In genomic region chr7:129952164-129952652, GRCh38 we compare ENCODE assay signal across 8 cellular contexts. TPM values are rescaled to one million over a fixed set of nuclear protein-coding genes. Genes with fewer than 3 reads are reported as not detected.
DNase-seq lines count a peak whose midpoint lies in the region; ATAC-seq and TF ChIP-seq lines count a peak whose summit lies in the region.

No MANE protein-coding gene starts in this region.

- 0 to 1% (median 1%) methylated on average over 21 to 40 of the region's 40 CpGs for WGBS in adipose tissue, 3 donors

- H3K4me3 Mint-ChIP-seq in T-helper 2 cell treated with Interferon-gamma antibody and Interleukin-4, amounts not matched to agents 5 μg/mL and 100 μg/mL, for 36 hours = no peak overlapping the region

- peak overlapping the region; percentile 76 for H3K4me3 ChIP-seq in OCI-LY1 (ENCODE audit: low read depth, low read length, poor library complexity, severe bottlenecking)

- no peaks in the 10 kb centered on the region for H3K9me2 ChIP-seq in OCI-LY1 (ENCODE audit: low read depth, low read length)

- no peaks in the 10 kb centered on the region for H3K27me3 ChIP-seq in OCI-LY1 (ENCODE audit: insufficient read depth, low read length)

- no peaks in the 10 kb centered on the region for H3K9me3 Mint-ChIP-seq in T-helper 2 cell treated with Interferon-gamma antibody and Interleukin-4, amounts not matched to agents 5 μg/mL and 100 μg/mL, for 36 hours

- peak overlapping the region; percentile 85 for H3K9ac ChIP-seq in OCI-LY1 (ENCODE audit: low read length)

- no peaks in the 10 kb centered on the region for H4K20me1 ChIP-seq in OCI-LY1 (ENCODE audit: insufficient read depth, low read length)

- no peak; the same call in 1 of the 2 replicates for TF ChIP-seq CTCF in OCI-LY1 (IDR thresholded peaks at IDR 0.05; ENCODE audit: low read length)

- no peaks in the 10 kb centered on the region for H3K27me3 Mint-ChIP-seq in T-helper 2 cell treated with Interferon-gamma antibody and Interleukin-4, amounts not matched to agents 5 μg/mL and 100 μg/mL, for 36 hours (ENCODE audit: low read depth)

- no peak overlapping the region for H2AFZ ChIP-seq in OCI-LY1 (ENCODE audit: low read length)

- no peak overlapping the region for H3K27ac Mint-ChIP-seq in T-helper 2 cell treated with Interferon-gamma antibody and Interleukin-4, amounts not matched to agents 5 μg/mL and 100 μg/mL, for 36 hours

- DNase-seq in T-helper 2 cell = peak in 4 of 5 experiments; percentile 13 to 56 (median 18)
- DNase-seq in T-helper 2 cell treated with Interferon-gamma antibody and Interleukin-4, amounts not matched to agents 5 μg/mL and 100 μg/mL, for 36 hours (ENCODE audit: low spot score) = no peak
- peak; percentile 59 for DNase-seq in left ventricle myocardium superior
- peak; percentile 56 for DNase-seq in putamen (ENCODE audit: low spot score)
- no peak for DNase-seq in SHP77 (lab: John Stamatoyannopoulos, UW)

- H3F3A ChIP-seq in OCI-LY1 (ENCODE audit: insufficient read depth, low read length) = no peaks in the 10 kb centered on the region

- peaks cover 18% of the 10 kb centered on the region for H3K36me3 ChIP-seq in OCI-LY1 (ENCODE audit: insufficient read depth, low read length)

- no peaks in the 10 kb centered on the region for H3K9me3 ChIP-seq in OCI-LY1 (ENCODE audit: low read length)

- peak overlapping the region; percentile 85 for H3K4me2 ChIP-seq in OCI-LY1 (ENCODE audit: low read length)

- H3K27ac ChIP-seq in OCI-LY1 (ENCODE audit: low read depth, low read length, poor library complexity, severe bottlenecking) (peak overlapping the region; percentile 91), adipose tissue (ENCODE audit: low read depth, low read length) (peak overlapping the region; percentile 33)

- intact Hi-C loops in left ventricle myocardium superior (cut with micrococcal nuclease) = no loop called here

- peaks cover 44% of the 10 kb centered on the region for H3K4me1 ChIP-seq in OCI-LY1 (ENCODE audit: insufficient read depth, low read length, severe bottlenecking)

- H3K4me1 Mint-ChIP-seq in T-helper 2 cell treated with Interferon-gamma antibody and Interleukin-4, amounts not matched to agents 5 μg/mL and 100 μg/mL, for 36 hours (ENCODE audit: low read depth) = peaks cover 11% of the 10 kb centered on the region

- peak; percentile 24 for ATAC-seq in HG02798 (IDR thresholded peaks at IDR 0.05; ENCODE audit: poor library complexity, unreplicated experiment)
- ATAC-seq in left ventricle myocardium superior = peak; percentile 48

- peaks cover 2% of the 10 kb centered on the region for H3K36me3 Mint-ChIP-seq in T-helper 2 cell treated with Interferon-gamma antibody and Interleukin-4, amounts not matched to agents 5 μg/mL and 100 μg/mL, for 36 hours (ENCODE audit: low read depth)

- H3K79me2 ChIP-seq in OCI-LY1 (ENCODE audit: insufficient read depth, low read length) = peaks cover 50% of the 10 kb centered on the region

RNA-seq across cellular contexts. Expression of gene UBE2H, which starts 0.6 kb away (rescaled TPM):
- polyA plus RNA-seq in adipose tissue = 10 to 100 TPM; 33.7 to 58.8 (median 41.1) TPM
- total RNA-seq in left ventricle myocardium superior = 121 TPM

Comparison
In these comparisons a context has a peak if more than half of its experiments do, and no peak if none do; other contexts are left out.
1. DNase-seq: peak in T-helper 2 cell (4 of 5), left ventricle myocardium superior (single experiment) and putamen (single experiment); none in T-helper 2 cell treated with Interferon-gamma antibody and Interleukin-4, amounts not matched to agents 5 μg/mL and 100 μg/mL, for 36 hours (single experiment) and SHP77 (0 of 2).